In genomic region chr4:183504064-183504929, GRCh38 we compare ENCODE assay signal across 1 cellular context.
TF ChIP-seq lines count a peak whose summit lies in the region.

No MANE protein-coding gene starts in this region.

TF ChIP-seq in A549, 52 proteins besides CTCF, POLR2A, EP300 and RAD21 (continued from another document):
- TF ChIP-seq REST (IDR thresholded peaks at IDR 0.05) (no peak), RCOR1 (IDR thresholded peaks at IDR 0.05; ENCODE audit: low read depth, low read length) (no peak), FOSB (CRISPR knock-in tag; IDR thresholded peaks at IDR 0.05) (no peak), HOXB5 (CRISPR knock-in tag; IDR thresholded peaks at IDR 0.05) (no peak), HMGXB4 (CRISPR knock-in tag; IDR thresholded peaks at IDR 0.05; ENCODE audit: borderline replicate concordance) (no peak), KDM5A (IDR thresholded peaks at IDR 0.05) (no peak), ATOH8 (CRISPR knock-in tag; IDR thresholded peaks at IDR 0.05; ENCODE audit: low read depth) (no peak), PBX3 (IDR thresholded peaks at IDR 0.05) (no peak), PHF8 (IDR thresholded peaks at IDR 0.05; ENCODE audit: borderline replicate concordance, low read depth) (peak; percentile 51; the same call in 1 of the 2 replicates), RFX5 (IDR thresholded peaks at IDR 0.05) (no peak), CEBPB (IDR thresholded peaks at IDR 0.05) (no peak), HDAC2 (IDR thresholded peaks at IDR 0.05) (no peak), HOXB13 (CRISPR knock-in tag; IDR thresholded peaks at IDR 0.05; ENCODE audit: low read depth) (no peak), TP53 (CRISPR knock-in tag; IDR thresholded peaks at IDR 0.05) (no peak), ESRRA (IDR thresholded peaks at IDR 0.05; ENCODE audit: borderline replicate concordance, low read length) (no peak), BCL3 (IDR thresholded peaks at IDR 0.05) (no peak; the same call in 2 of the 3 replicates), MAFK (IDR thresholded peaks at IDR 0.05; ENCODE audit: partially characterized antibody) (no peak), CHD4 (IDR thresholded peaks at IDR 0.05; ENCODE audit: borderline replicate concordance) (no peak), JUNB (IDR thresholded peaks at IDR 0.05) (no peak), NPAS2 (CRISPR knock-in tag; IDR thresholded peaks at IDR 0.05; ENCODE audit: borderline replicate concordance) (no peak), KDM1A (IDR thresholded peaks at IDR 0.05; ENCODE audit: low read depth) (no peak)
